ENCODE assay signal across 1 cellular context in the genomic region with DNA sequence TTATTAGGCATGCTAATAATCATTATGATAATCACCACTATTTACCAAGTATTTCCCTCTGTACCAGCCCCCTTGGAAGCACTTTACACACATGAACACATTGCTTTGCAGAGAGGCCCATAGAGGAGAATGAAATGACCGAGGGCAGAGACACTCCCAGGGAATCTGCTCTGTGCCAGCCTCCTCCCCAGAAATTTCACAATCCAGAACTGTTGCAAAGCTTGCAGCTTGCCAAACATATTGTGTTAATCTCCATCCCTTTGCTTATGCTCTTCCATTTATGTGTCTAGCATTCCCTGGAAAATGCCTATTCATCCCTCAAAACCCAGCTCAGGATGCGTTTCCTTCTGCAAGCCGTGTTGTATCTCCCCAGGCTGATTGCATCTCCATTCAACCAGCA.
TF ChIP-seq lines count a peak whose summit lies in the region.

No MANE protein-coding gene starts in this region.

TF ChIP-seq in SK-N-SH, 30 proteins besides CTCF, POLR2A, EP300 and RAD21 (continued from another document):
- TF ChIP-seq SIN3A (IDR thresholded peaks at IDR 0.05; ENCODE audit: borderline replicate concordance, low read depth, low read length), result no peak
- TF ChIP-seq, protein P1, sequence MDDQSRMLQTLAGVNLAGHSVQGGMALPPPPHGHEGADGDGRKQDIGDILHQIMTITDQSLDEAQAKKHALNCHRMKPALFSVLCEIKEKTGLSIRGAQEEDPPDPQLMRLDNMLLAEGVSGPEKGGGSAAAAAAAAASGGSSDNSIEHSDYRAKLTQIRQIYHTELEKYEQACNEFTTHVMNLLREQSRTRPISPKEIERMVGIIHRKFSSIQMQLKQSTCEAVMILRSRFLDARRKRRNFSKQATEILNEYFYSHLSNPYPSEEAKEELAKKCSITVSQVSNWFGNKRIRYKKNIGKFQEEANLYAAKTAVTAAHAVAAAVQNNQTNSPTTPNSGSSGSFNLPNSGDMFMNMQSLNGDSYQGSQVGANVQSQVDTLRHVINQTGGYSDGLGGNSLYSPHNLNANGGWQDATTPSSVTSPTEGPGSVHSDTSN (IDR thresholded peaks at IDR 0.05), result no peak
- no peak for TF ChIP-seq NRF1 (IDR thresholded peaks at IDR 0.05; ENCODE audit: low read depth, low read length)
- no peak for TF ChIP-seq GATA2 (CRISPR knock-in tag; IDR thresholded peaks at IDR 0.05)
- no peak for TF ChIP-seq MEF2A (IDR thresholded peaks at IDR 0.05; ENCODE audit: borderline replicate concordance, low read depth)
- TF ChIP-seq, protein P2, sequence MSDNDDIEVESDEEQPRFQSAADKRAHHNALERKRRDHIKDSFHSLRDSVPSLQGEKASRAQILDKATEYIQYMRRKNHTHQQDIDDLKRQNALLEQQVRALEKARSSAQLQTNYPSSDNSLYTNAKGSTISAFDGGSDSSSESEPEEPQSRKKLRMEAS (IDR thresholded peaks at IDR 0.05; ENCODE audit: low read depth), result no peak
- no peak for TF ChIP-seq MXI1 (IDR thresholded peaks at IDR 0.05; ENCODE audit: low read depth, low read length)
- TF ChIP-seq SMC3 (IDR thresholded peaks at IDR 0.05; ENCODE audit: low read depth, low read length), result no peak
